ENCODE assay signal across 31 cellular contexts in genomic region chr16:22380529-22380928, GRCh38. TPM values are rescaled to one million over a fixed set of nuclear protein-coding genes. Genes with fewer than 3 reads are reported as not detected.
DNase-seq lines count a peak whose midpoint lies in the region; TF ChIP-seq lines count a peak whose summit lies in the region.
"Had no signal": no experiment of that assay in that cellular context is flagged by ENCODE, and none has a peak within 500 bp of the region (broad histone marks: within the 10 kb centered on the region; RNA-seq: fewer than 3 reads in every experiment).

No MANE protein-coding gene starts in this region.

- H3K79me2 ChIP-seq in parathyroid adenoma: no peaks in the 10 kb centered on the region

- H3K4me1 ChIP-seq in CD4-positive, alpha-beta memory T cell (ENCODE audit: insufficient read depth, low read length): peaks cover 26% of the 10 kb centered on the region
- H3K4me1 ChIP-seq in parathyroid adenoma: peaks cover 21% of the 10 kb centered on the region
- H3K4me1 ChIP-seq: neural progenitor cell, Peyer's patch, tibial artery had no signal

- H3K27ac ChIP-seq in CD4-positive, alpha-beta memory T cell (ENCODE audit: low read depth, low read length): no peak overlapping the region
- peak overlapping the region; percentile 76 for H3K27ac ChIP-seq in parathyroid adenoma
- H3K27ac ChIP-seq: C4-2B, neural progenitor cell, Peyer's patch, right atrium auricular region, tibial artery had no signal

- peaks cover 16 to 35% (median 17%) of the 10 kb centered on the region in 4 donors for H3K4me1 Mint-ChIP-seq in CD4-positive, alpha-beta memory T cell
- H3K4me1 Mint-ChIP-seq: memory B cell, neural progenitor cell had no signal

- H3K4me3 Mint-ChIP-seq in CD4-positive, alpha-beta memory T cell: peak overlapping the region in 1 of 8 donors; percentile 40
- H3K4me3 Mint-ChIP-seq: GM23338, IgD-negative memory B cell, memory B cell, neural progenitor cell had no signal

- no peaks in the 10 kb centered on the region for H3K36me3 ChIP-seq in CD4-positive, alpha-beta memory T cell (ENCODE audit: insufficient read depth, low read length)
- no peaks in the 10 kb centered on the region for H3K36me3 ChIP-seq in parathyroid adenoma (ENCODE audit: control insufficient read depth, insufficient read depth, low read length)
- H3K36me3 ChIP-seq: neural progenitor cell, right atrium auricular region had no signal

- POLR2A ChIA-PET in CD4-positive, alpha-beta memory T cell (lab: Charles Lee; ENCODE audit: partially characterized antibody): interaction anchor here (1.2 to 1.3 kb wide), 2 partner anchors 23 to 25 kb away, joined by 3 to 4 read pairs; no protein-coding TSS in a partner anchor

- no peaks in the 10 kb centered on the region for H3K27me3 ChIP-seq in CD4-positive, alpha-beta memory T cell (ENCODE audit: insufficient read depth, low read length)
- H3K27me3 ChIP-seq in parathyroid adenoma (ENCODE audit: control insufficient read depth, insufficient read depth, low read length): no peaks in the 10 kb centered on the region
- H3K27me3 ChIP-seq: Peyer's patch, right atrium auricular region, tibial artery had no signal

- H3K4me3 ChIP-seq in CD4-positive, alpha-beta memory T cell (ENCODE audit: low read length in 2 of 2): no peak overlapping the region
- peak overlapping the region; percentile 33 for H3K4me3 ChIP-seq in parathyroid adenoma (ENCODE audit: low read depth, low read length)
- H3K4me3 ChIP-seq: GM23338, neural progenitor cell, Peyer's patch, right atrium auricular region, tibial artery had no signal

- in situ Hi-C loops in G401 (cut with HindIII; ENCODE audit: low sequenced_read_pairs): no loop called here

- no peak overlapping the region for H2AFZ ChIP-seq in parathyroid adenoma
- H2AFZ ChIP-seq: GM23338, neural progenitor cell had no signal

- intact Hi-C loops in CD4-positive, alpha-beta memory T cell (cut with micrococcal nuclease): no loop called here

- no peaks in the 10 kb centered on the region for H3K27me3 Mint-ChIP-seq in CD4-positive, alpha-beta memory T cell
- H3K27me3 Mint-ChIP-seq: IgD-negative memory B cell; memory B cell; stimulated activated naive CD8-positive, alpha-beta T cell treated with anti-CD3 and anti-CD28 coated beads, Interleukin-15, amount 100 ng/mL, for 72 hours had no signal

- H3K9me3 ChIP-seq in CD4-positive, alpha-beta memory T cell (ENCODE audit: control insufficient read depth in 1 of 2, low read length in 2 of 2): no peaks in the 10 kb centered on the region
- no peaks in the 10 kb centered on the region for H3K9me3 ChIP-seq in parathyroid adenoma (ENCODE audit: control insufficient read depth, low read length)
- H3K9me3 ChIP-seq: Peyer's patch, right atrium auricular region, tibial artery had no signal

- H3K9me3 Mint-ChIP-seq in CD4-positive, alpha-beta memory T cell: no peaks in the 10 kb centered on the region
- H3K9me3 Mint-ChIP-seq: brain; GM23338; IgD-negative memory B cell; memory B cell; neural progenitor cell; stimulated activated naive CD8-positive, alpha-beta T cell treated with anti-CD3 and anti-CD28 coated beads, Interleukin-15, amount 100 ng/mL, for 72 hours had no signal

- no peak overlapping the region for H3K9ac ChIP-seq in parathyroid adenoma
- H3K9ac ChIP-seq: neural progenitor cell had no signal

- peak overlapping the region in 6 of 7 donors; percentile 8 to 94 (median 56) for H3K27ac Mint-ChIP-seq in CD4-positive, alpha-beta memory T cell
- H3K27ac Mint-ChIP-seq: brain, GM23338, memory B cell, neural progenitor cell had no signal

- DNase-seq in AG20443 (ENCODE audit: low spot score) (peak; percentile 35), dedifferentiated amniotic fluid mesenchymal stem cell (ENCODE audit: extremely low spot score) (peak; percentile 51), globus pallidus (ENCODE audit: low spot score) (no peak), G401 (ENCODE audit: low spot score) (no peak)
- DNase-seq in CD4-positive, alpha-beta memory T cell: no peak
- no peak for DNase-seq in activated CD8-positive, alpha-beta memory T cell treated with anti-CD3 and anti-CD28 coated beads, Interleukin-2, amount 50 U/mL, for 4 hours
- DNase-seq: activated CD4-positive, alpha-beta T cell treated with anti-CD3 and anti-CD28 coated beads for 4 hours; activated CD8-positive, alpha-beta memory T cell treated with anti-CD3 and anti-CD28 coated beads for 24 hours; activated gamma-delta T cell treated with Interleukin-2 at 50 U/mL for 16 hours; activated T-cell treated with anti-CD3 and anti-CD28 coated beads, Interleukin-2, amount 50 U/mL, for 1 hour; amniotic stem cell; cerebellar nuclear complex; MV-4-11; NCI-H146; NCI-H446; NCI-H748 treated with DMSO at 0.1 percent for 48 hours; Peyer's patch; posterior cingulate gyrus; SHP77 treated with DMSO at 0.1 percent for 48 hours; stimulated activated naive CD8-positive, alpha-beta T cell treated with anti-CD3 and anti-CD28 coated beads, Interleukin-15, amount 100 ng/mL, for 72 hours; SW 1271; T-helper 9 cell; tibial artery had no signal

- peak overlapping the region; percentile 43 for H3K4me2 ChIP-seq in parathyroid adenoma (ENCODE audit: low read length)
- H3K4me2 ChIP-seq: GM23338, neural progenitor cell had no signal

- TF ChIP-seq CTCF in parathyroid adenoma (IDR thresholded peaks at IDR 0.05): no peak

- CTCF ChIA-PET in CD4-positive, alpha-beta memory T cell (lab: Charles Lee; ENCODE audit: partially characterized antibody): no interaction called here

- no peaks in the 10 kb centered on the region for H3K36me3 Mint-ChIP-seq in CD4-positive, alpha-beta memory T cell
- H3K36me3 Mint-ChIP-seq: brain, IgD-negative memory B cell, memory B cell, neural progenitor cell had no signal

RNA-seq across cellular contexts. Expression of gene CDR2, which starts 6.1 kb away (rescaled TPM):
- total RNA-seq in CD4-positive, alpha-beta memory T cell: 10 to 100 TPM; 94.2 to 99.3 TPM
- polyA plus RNA-seq in CD4-positive, alpha-beta memory T cell: 10 to 100 TPM; 57.9 to 95.8 TPM
- total RNA-seq in G401 (2014; rRNA removed; shearing (Covaris generic)): 22.6 and 33.2 TPM in 2 replicates

Comparison
In these comparisons a context has a peak if more than half of its experiments do, and no peak if none do; other contexts are left out.
1. DNase-seq: peak in AG20443 (single experiment) and dedifferentiated amniotic fluid mesenchymal stem cell (single experiment); none in CD4-positive, alpha-beta memory T cell (0 of 5), globus pallidus (single experiment), activated CD8-positive, alpha-beta memory T cell treated with anti-CD3 and anti-CD28 coated beads, Interleukin-2, amount 50 U/mL, for 4 hours (single experiment) and G401 (single experiment).